1 cellular context compared by ENCODE assay signal in genomic region chr6:2141644-2142290, GRCh38.
TF ChIP-seq lines count a peak whose summit lies in the region.

No MANE protein-coding gene starts in this region.

TF ChIP-seq in K562, 482 proteins besides CTCF, POLR2A, EP300 and RAD21 (continued from another document):
- no peak for TF ChIP-seq SOX6 (IDR thresholded peaks at IDR 0.05)
- 0 out of 2 replicates have a peak, but pooled peaks have one; percentile 21 for TF ChIP-seq ZNF316 (IDR thresholded peaks at IDR 0.05)
- peak; percentile 15; the same call in 1 of the 2 replicates for TF ChIP-seq C11orf30 (IDR thresholded peaks at IDR 0.05; ENCODE audit: low read depth)
- no peak for TF ChIP-seq KDM5B (IDR thresholded peaks at IDR 0.05; ENCODE audit: insufficient replicate concordance, low read depth, low read length)
- no peak for TF ChIP-seq ZFP1 (CRISPR knock-in tag; IDR thresholded peaks at IDR 0.05)
- TF ChIP-seq ETV5 (CRISPR knock-in tag; IDR thresholded peaks at IDR 0.05; ENCODE audit: low read depth): no peak
